In genomic region chr12:94220804-94221203, GRCh38 we compare ENCODE assay signal across 31 cellular contexts.
"Had no signal": no experiment of that assay in that cellular context is flagged by ENCODE, and none has a peak within 500 bp of the region (broad histone marks: within the 10 kb centered on the region; RNA-seq: fewer than 3 reads in every experiment).

No MANE protein-coding gene starts in this region.

- H3K4me3 Mint-ChIP-seq: activated CD4-positive, alpha-beta T cell treated with anti-CD3 and anti-CD28 coated beads for 36 hours; activated CD4-positive, alpha-beta T cell treated with anti-CD3 and anti-CD28 coated beads, Interleukin-2, amount 10 ng/mL, durations not matched to agents 7 days and 5 days; activated naive CD4-positive, alpha-beta T cell treated with anti-CD3 and anti-CD28 coated beads, Interleukin-2, amount 10 ng/mL, durations not matched to agents 7 days and 5 days; activated naive CD8-positive, alpha-beta T cell; activated T-cell treated with anti-CD3 and anti-CD28 coated beads, Interleukin-2, amount 50 U/mL, for 24 hours; central memory CD8-positive, alpha-beta T cell; T-helper 1 cell treated with Interleukin-12 subunit alpha and Interleukin-12 subunit beta and Interleukin-4 antibody, amounts not matched to agents 30 μg/mL and 1 μg/mL, for 36 hours; T-helper 2 cell treated with Interferon-gamma antibody and Interleukin-4, amounts not matched to agents 5 μg/mL and 100 μg/mL, for 36 hours had no signal

- H3K4me1 ChIP-seq: ascending aorta, SJSA1 had no signal

- H3K4me2 ChIP-seq: SK-N-SH had no signal

- H3K27me3 Mint-ChIP-seq: activated CD4-positive, alpha-beta T cell treated with anti-CD3 and anti-CD28 coated beads for 36 hours; activated CD4-positive, alpha-beta T cell treated with anti-CD3 and anti-CD28 coated beads, Interleukin-2, amount 10 ng/mL, durations not matched to agents 7 days and 5 days; activated naive CD4-positive, alpha-beta T cell treated with anti-CD3 and anti-CD28 coated beads, Interleukin-2, amount 10 ng/mL, durations not matched to agents 7 days and 5 days; activated naive CD8-positive, alpha-beta T cell; activated T-cell treated with anti-CD3 and anti-CD28 coated beads, Interleukin-2, amount 50 U/mL, for 24 hours; central memory CD8-positive, alpha-beta T cell had no signal

- H3K9ac ChIP-seq: SK-N-SH had no signal

- ATAC-seq: activated CD4-positive, alpha-beta T cell treated with anti-CD3 and anti-CD28 coated beads for 36 hours; activated CD4-positive, CD25-positive, alpha-beta regulatory T cell treated with anti-CD3 and anti-CD28 coated beads, Interleukin-2, amount 50 U/mL, for 24 hours; PC-3 had no signal

- H3K27ac ChIP-seq: ascending aorta, cardiac muscle cell, Peyer's patch, SJSA1 had no signal

- H3K4me3 ChIP-seq: ascending aorta, cardiac muscle cell, MG63, Peyer's patch, SJSA1 had no signal

- H3K27me3 ChIP-seq: ascending aorta, cardiac muscle cell, MG63, Peyer's patch, SJSA1 had no signal

- H3K9me3 ChIP-seq: ascending aorta, MG63, Peyer's patch, SJSA1, SK-N-SH had no signal

- H3K27ac Mint-ChIP-seq: activated CD4-positive, alpha-beta T cell treated with anti-CD3 and anti-CD28 coated beads for 36 hours; activated CD4-positive, alpha-beta T cell treated with anti-CD3 and anti-CD28 coated beads, Interleukin-2, amount 10 ng/mL, durations not matched to agents 7 days and 5 days; activated naive CD4-positive, alpha-beta T cell treated with anti-CD3 and anti-CD28 coated beads, Interleukin-2, amount 10 ng/mL, durations not matched to agents 7 days and 5 days; activated naive CD8-positive, alpha-beta T cell; activated T-cell treated with anti-CD3 and anti-CD28 coated beads, Interleukin-2, amount 50 U/mL, for 24 hours; T-helper 1 cell treated with Interleukin-12 subunit alpha and Interleukin-12 subunit beta and Interleukin-4 antibody, amounts not matched to agents 30 μg/mL and 1 μg/mL, for 36 hours; T-helper 2 cell treated with Interferon-gamma antibody and Interleukin-4, amounts not matched to agents 5 μg/mL and 100 μg/mL, for 36 hours had no signal

- H3K9me2 ChIP-seq: SK-N-SH had no signal

- H3K9me3 Mint-ChIP-seq: activated CD4-positive, alpha-beta T cell treated with anti-CD3 and anti-CD28 coated beads, Interleukin-2, amount 10 ng/mL, durations not matched to agents 7 days and 5 days; activated naive CD4-positive, alpha-beta T cell treated with anti-CD3 and anti-CD28 coated beads, Interleukin-2, amount 10 ng/mL, durations not matched to agents 7 days and 5 days; activated T-cell treated with anti-CD3 and anti-CD28 coated beads, Interleukin-2, amount 50 U/mL, for 24 hours; central memory CD8-positive, alpha-beta T cell; IgD-negative memory B cell; T-helper 1 cell treated with Interleukin-12 subunit alpha and Interleukin-12 subunit beta and Interleukin-4 antibody, amounts not matched to agents 30 μg/mL and 1 μg/mL, for 36 hours; T-helper 2 cell treated with Interferon-gamma antibody and Interleukin-4, amounts not matched to agents 5 μg/mL and 100 μg/mL, for 36 hours had no signal

- H3K4me1 Mint-ChIP-seq: activated CD4-positive, alpha-beta T cell treated with anti-CD3 and anti-CD28 coated beads for 36 hours; activated CD4-positive, alpha-beta T cell treated with anti-CD3 and anti-CD28 coated beads, Interleukin-2, amount 10 ng/mL, durations not matched to agents 7 days and 5 days; activated naive CD4-positive, alpha-beta T cell treated with anti-CD3 and anti-CD28 coated beads, Interleukin-2, amount 10 ng/mL, durations not matched to agents 7 days and 5 days; central memory CD8-positive, alpha-beta T cell had no signal

- DNase-seq: activated CD4-positive, alpha-beta T cell treated with anti-CD3 and anti-CD28 coated beads for 36 hours; activated CD4-positive, alpha-beta T cell treated with anti-CD3 and anti-CD28 coated beads, Interleukin-2, amount 10 ng/mL, durations not matched to agents 7 days and 5 days; activated CD4-positive, alpha-beta T cell treated with anti-CD3 and anti-CD28 coated beads, Interleukin-2, amount 50 U/mL, for 48 hours; activated naive CD4-positive, alpha-beta T cell treated with anti-CD3 and anti-CD28 coated beads, Interleukin-2, amount 10 ng/mL, durations not matched to agents 7 days and 5 days; activated T-cell treated with anti-CD3 and anti-CD28 coated beads, Interleukin-2, amount 50 U/mL, for 24 hours; amygdala; Karpas-422; KBM-7; MG63; NCI-H1048; NCI-H1105 treated with DMSO at 0.1 percent for 48 hours; NCI-H1436; NCI-H1694; NCI-H1930; NCI-H2081 treated with DMSO at 0.1 percent for 48 hours; NCI-H345; NCI-H524 treated with DMSO at 0.1 percent for 48 hours; PC-3; Peyer's patch; RPMI8226; SHP77 treated with DMSO at 0.1 percent for 48 hours; SK-N-SH had no signal

- H3K36me3 ChIP-seq: ascending aorta, cardiac muscle cell, MG63, Peyer's patch, SJSA1 had no signal
